In genomic region chr15:101420232-101420631, GRCh38 we compare ENCODE assay signal across 2 cellular contexts.
TF ChIP-seq lines count a peak whose summit lies in the region.

No MANE protein-coding gene starts in this region.

TF ChIP-seq in HepG2, 621 proteins besides CTCF, POLR2A, EP300 and RAD21 (continued from another document):
- TF ChIP-seq, protein P1, sequence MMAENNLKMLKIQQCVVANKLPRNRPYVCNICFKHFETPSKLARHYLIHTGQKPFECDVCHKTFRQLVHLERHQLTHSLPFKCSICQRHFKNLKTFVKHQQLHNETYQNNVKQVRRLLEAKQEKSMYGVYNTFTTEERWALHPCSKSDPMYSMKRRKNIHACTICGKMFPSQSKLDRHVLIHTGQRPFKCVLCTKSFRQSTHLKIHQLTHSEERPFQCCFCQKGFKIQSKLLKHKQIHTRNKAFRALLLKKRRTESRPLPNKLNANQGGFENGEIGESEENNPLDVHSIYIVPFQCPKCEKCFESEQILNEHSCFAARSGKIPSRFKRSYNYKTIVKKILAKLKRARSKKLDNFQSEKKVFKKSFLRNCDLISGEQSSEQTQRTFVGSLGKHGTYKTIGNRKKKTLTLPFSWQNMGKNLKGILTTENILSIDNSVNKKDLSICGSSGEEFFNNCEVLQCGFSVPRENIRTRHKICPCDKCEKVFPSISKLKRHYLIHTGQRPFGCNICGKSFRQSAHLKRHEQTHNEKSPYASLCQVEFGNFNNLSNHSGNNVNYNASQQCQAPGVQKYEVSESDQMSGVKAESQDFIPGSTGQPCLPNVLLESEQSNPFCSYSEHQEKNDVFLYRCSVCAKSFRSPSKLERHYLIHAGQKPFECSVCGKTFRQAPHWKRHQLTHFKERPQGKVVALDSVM (CRISPR knock-in tag; IDR thresholded peaks at IDR 0.05) = peak; percentile 73; the same call in 1 of the 2 replicates
- peak; percentile 63; the same call in 1 of the 2 replicates for TF ChIP-seq CEBPB (IDR thresholded peaks at IDR 0.05; ENCODE audit: borderline replicate concordance, low read depth, low read length)

TF ChIP-seq in K562, 482 proteins besides CTCF, POLR2A, EP300 and RAD21 (continued from another document):
- TF ChIP-seq, protein P2, sequence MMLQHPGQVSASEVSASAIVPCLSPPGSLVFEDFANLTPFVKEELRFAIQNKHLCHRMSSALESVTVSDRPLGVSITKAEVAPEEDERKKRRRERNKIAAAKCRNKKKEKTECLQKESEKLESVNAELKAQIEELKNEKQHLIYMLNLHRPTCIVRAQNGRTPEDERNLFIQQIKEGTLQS (IDR thresholded peaks at IDR 0.05) = peak; percentile 49; the same call in 1 of the 2 replicates
- TF ChIP-seq, protein P2 (CRISPR knock-in tag; conservative IDR thresholded peaks at IDR 0.05) = no peak
- no peak for TF ChIP-seq ZNF436 (CRISPR knock-in tag; IDR thresholded peaks at IDR 0.05)
- no peak for TF ChIP-seq MCM7 (IDR thresholded peaks at IDR 0.05)
- TF ChIP-seq ZNF644 (tag; IDR thresholded peaks at IDR 0.05; ENCODE audit: low read depth) = no peak
- TF ChIP-seq, protein P3, sequence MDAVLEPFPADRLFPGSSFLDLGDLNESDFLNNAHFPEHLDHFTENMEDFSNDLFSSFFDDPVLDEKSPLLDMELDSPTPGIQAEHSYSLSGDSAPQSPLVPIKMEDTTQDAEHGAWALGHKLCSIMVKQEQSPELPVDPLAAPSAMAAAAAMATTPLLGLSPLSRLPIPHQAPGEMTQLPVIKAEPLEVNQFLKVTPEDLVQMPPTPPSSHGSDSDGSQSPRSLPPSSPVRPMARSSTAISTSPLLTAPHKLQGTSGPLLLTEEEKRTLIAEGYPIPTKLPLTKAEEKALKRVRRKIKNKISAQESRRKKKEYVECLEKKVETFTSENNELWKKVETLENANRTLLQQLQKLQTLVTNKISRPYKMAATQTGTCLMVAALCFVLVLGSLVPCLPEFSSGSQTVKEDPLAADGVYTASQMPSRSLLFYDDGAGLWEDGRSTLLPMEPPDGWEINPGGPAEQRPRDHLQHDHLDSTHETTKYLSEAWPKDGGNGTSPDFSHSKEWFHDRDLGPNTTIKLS (IDR thresholded peaks at IDR 0.05; ENCODE audit: borderline replicate concordance, low read depth) = no peak
- no peak for TF ChIP-seq HINFP (tag; conservative IDR thresholded peaks at IDR 0.05; ENCODE audit: low read depth)
- TF ChIP-seq ZNF133 (CRISPR knock-in tag; IDR thresholded peaks at IDR 0.05) = no peak
- TF ChIP-seq ATF7 (IDR thresholded peaks at IDR 0.05) = no peak
- no peak for TF ChIP-seq ZNF583 (CRISPR knock-in tag; IDR thresholded peaks at IDR 0.05)
- no peak for TF ChIP-seq ZNF124 (CRISPR knock-in tag; IDR thresholded peaks at IDR 0.05)
- TF ChIP-seq CEBPG (CRISPR knock-in tag; IDR thresholded peaks at IDR 0.05) = 0 out of 2 replicates have a peak, but pooled peaks have one; percentile 15
- no peak for TF ChIP-seq CEBPG (tag; conservative IDR thresholded peaks at IDR 0.05 in 1 of 2, IDR thresholded peaks at IDR 0.05 in 1 of 2)
- no peak for TF ChIP-seq SETDB1 (IDR thresholded peaks at IDR 0.05; ENCODE audit: low read length)
- peak; percentile 43; the same call in 1 of the 2 replicates for TF ChIP-seq CEBPB (tag; IDR thresholded peaks at IDR 0.05)
- no peak for TF ChIP-seq SP2 (IDR thresholded peaks at IDR 0.05; ENCODE audit: extremely low read depth, low read depth, low read length, poor library complexity, severe bottlenecking)
- TF ChIP-seq RBM14 (IDR thresholded peaks at IDR 0.05; ENCODE audit: borderline replicate concordance, insufficient read depth, low read depth, low read length) = no peak
TF ChIP-seq in K562: peak in this region for 3.
